In genomic region chr6:111781055-111781708, GRCh38 we compare ENCODE assay signal across 10 cellular contexts.
DNase-seq lines count a peak whose midpoint lies in the region; ATAC-seq and TF ChIP-seq lines count a peak whose summit lies in the region.
"Had no signal": no experiment of that assay in that cellular context is flagged by ENCODE, and none has a peak within 500 bp of the region (broad histone marks: within the 10 kb centered on the region; RNA-seq: fewer than 3 reads in every experiment).

No MANE protein-coding gene starts in this region.

- peak overlapping the region; percentile 52 for H3K4me3 Mint-ChIP-seq in CD4-positive, alpha-beta T cell
- peak overlapping the region; percentile 82 for H3K4me3 Mint-ChIP-seq in natural killer cell treated with Interleukin-12 subunit alpha and Interleukin-12 subunit beta and Interleukin-15 and Interleukin-18, amount 100 ng/mL, for 72 hours

- peaks cover 44% of the 10 kb centered on the region for H3K4me1 ChIP-seq in effector memory CD4-positive, alpha-beta T cell (ENCODE audit: control insufficient read depth, insufficient read depth, low read length, poor library complexity, severe bottlenecking)
- no peaks in the 10 kb centered on the region for H3K4me1 ChIP-seq in right lobe of liver
- H3K4me1 ChIP-seq in ascending aorta: peaks cover 0 to 6% of the 10 kb centered on the region in 2 donors
- H3K4me1 ChIP-seq in left lung: peaks cover 0 to 28% of the 10 kb centered on the region in 2 donors

- no peaks in the 10 kb centered on the region for H3K27me3 Mint-ChIP-seq in CD4-positive, alpha-beta T cell
- H3K27me3 Mint-ChIP-seq in natural killer cell treated with Interleukin-12 subunit alpha and Interleukin-12 subunit beta and Interleukin-15 and Interleukin-18, amount 100 ng/mL, for 72 hours: no peaks in the 10 kb centered on the region

- H3K27ac ChIP-seq in CD4-positive, alpha-beta T cell (ENCODE audit: low read depth, low read length): peak overlapping the region; percentile 14
- H3K27ac ChIP-seq in effector memory CD4-positive, alpha-beta T cell (ENCODE audit: insufficient read depth, low read length, poor library complexity, severe bottlenecking): peak overlapping the region; percentile 28
- H3K27ac ChIP-seq in right lobe of liver (no peak overlapping the region), ascending aorta (no peak overlapping the region), left lung (no peak overlapping the region)

- H3K36me3 Mint-ChIP-seq in CD4-positive, alpha-beta T cell (ENCODE audit: low read depth): peaks cover 84% of the 10 kb centered on the region
- peaks cover 9% of the 10 kb centered on the region for H3K36me3 Mint-ChIP-seq in natural killer cell treated with Interleukin-12 subunit alpha and Interleukin-12 subunit beta and Interleukin-15 and Interleukin-18, amount 100 ng/mL, for 72 hours

- no peaks in the 10 kb centered on the region for H3K9me3 ChIP-seq in CD4-positive, alpha-beta T cell (ENCODE audit: control insufficient read depth, low read length)
- no peaks in the 10 kb centered on the region for H3K9me3 ChIP-seq in effector memory CD4-positive, alpha-beta T cell (ENCODE audit: control insufficient read depth, low read length)
- H3K9me3 ChIP-seq in right lobe of liver (no peaks in the 10 kb centered on the region), ascending aorta (no peaks in the 10 kb centered on the region), left lung (no peaks in the 10 kb centered on the region)

- peak; percentile 7 for ATAC-seq in CD4-positive, alpha-beta T cell (ENCODE audit: poor library complexity)
- ATAC-seq in natural killer cell treated with Interleukin-12 subunit alpha and Interleukin-12 subunit beta and Interleukin-15 and Interleukin-18, amount 100 ng/mL, for 72 hours: no peak
- ATAC-seq in right lobe of liver (no peak), left lung (no peak)

- CTCF ChIA-PET in CD4-positive, alpha-beta T cell (lab: Charles Lee): interaction anchor here (0.6 to 1.5 kb wide), 5 partner anchors 11 to 262 kb away, joined by 3 to 6 read pairs (median 3); no protein-coding TSS in a partner anchor

- H3K27me3 ChIP-seq in CD4-positive, alpha-beta T cell (ENCODE audit: control insufficient read depth, insufficient read depth, low read length): no peaks in the 10 kb centered on the region
- no peaks in the 10 kb centered on the region for H3K27me3 ChIP-seq in effector memory CD4-positive, alpha-beta T cell (replicated peaks; ENCODE audit: control insufficient read depth, insufficient read depth, low read length, poor library complexity, severe bottlenecking)
- no peaks in the 10 kb centered on the region for H3K27me3 ChIP-seq in right lobe of liver
- no peaks in the 10 kb centered on the region for H3K27me3 ChIP-seq in ascending aorta
- H3K27me3 ChIP-seq in left lung: no peaks in the 10 kb centered on the region

- H3K27ac Mint-ChIP-seq in CD4-positive, alpha-beta T cell: peak overlapping the region; percentile 84
- peak overlapping the region in 1 of 2 donors; percentile 97 for H3K27ac Mint-ChIP-seq in natural killer cell treated with Interleukin-12 subunit alpha and Interleukin-12 subunit beta and Interleukin-15 and Interleukin-18, amount 100 ng/mL, for 72 hours

- no peak for TF ChIP-seq CTCF in CD4-positive, alpha-beta T cell (IDR thresholded peaks at IDR 0.05)
- TF ChIP-seq CTCF in right lobe of liver (IDR thresholded peaks at IDR 0.05) (no peak), ascending aorta (IDR thresholded peaks at IDR 0.05) (no peak), left lung (IDR thresholded peaks at IDR 0.05) (no peak)

- intact Hi-C loops in CD4-positive, alpha-beta T cell (cut with DNase I, micrococcal nuclease): loop anchor here in 1 of 2 experiments (2.0 kb wide), 1 partner anchor 14 kb away; no protein-coding TSS in a partner anchor
- intact Hi-C loops in right lobe of liver (cut with DNase I): no loop called here
- intact Hi-C loops in ascending aorta (cut with DNase I): no loop called here
- intact Hi-C loops in left lung (cut with DNase I): no loop called here

- H3K4me1 Mint-ChIP-seq in CD4-positive, alpha-beta T cell (ENCODE audit: low read depth): peaks cover 93% of the 10 kb centered on the region
- H3K4me1 Mint-ChIP-seq in natural killer cell treated with Interleukin-12 subunit alpha and Interleukin-12 subunit beta and Interleukin-15 and Interleukin-18, amount 100 ng/mL, for 72 hours (ENCODE audit: low read depth in 2 of 2): peaks cover 83 to 90% of the 10 kb centered on the region in 2 donors

- no peaks in the 10 kb centered on the region for H3K9me3 Mint-ChIP-seq in CD4-positive, alpha-beta T cell
- H3K9me3 Mint-ChIP-seq in natural killer cell treated with Interleukin-12 subunit alpha and Interleukin-12 subunit beta and Interleukin-15 and Interleukin-18, amount 100 ng/mL, for 72 hours: no peaks in the 10 kb centered on the region

- no peak for TF ChIP-seq POLR2A in right lobe of liver (IDR thresholded peaks at IDR 0.05)

- POLR2A ChIA-PET in CD4-positive, alpha-beta T cell (lab: Charles Lee): interaction anchor here (0.9 to 1.7 kb wide), 6 partner anchors 11 to 58 kb away, joined by 3 to 6 read pairs (median 4); no protein-coding TSS in a partner anchor

- no peaks in the 10 kb centered on the region for H3K36me3 ChIP-seq in effector memory CD4-positive, alpha-beta T cell (ENCODE audit: control insufficient read depth, insufficient read depth, low read length)
- no peaks in the 10 kb centered on the region for H3K36me3 ChIP-seq in right lobe of liver
- no peaks in the 10 kb centered on the region for H3K36me3 ChIP-seq in ascending aorta
- no peaks in the 10 kb centered on the region for H3K36me3 ChIP-seq in left lung

- no peak overlapping the region for H3K4me3 ChIP-seq in effector memory CD4-positive, alpha-beta T cell (ENCODE audit: insufficient read depth, low read depth, low read length, poor library complexity, severe bottlenecking)
- H3K4me3 ChIP-seq in right lobe of liver: no peak overlapping the region
- H3K4me3 ChIP-seq in ascending aorta: no peak overlapping the region
- H3K4me3 ChIP-seq in left lung: no peak overlapping the region

- 62% methylated on average over 10 of the region's 11 CpGs for WGBS in right lobe of liver (ENCODE audit: insufficient coverage, low coverage, low lambda C conversion rate, missing lambda C conversion rate)

- no peak for DNase-seq in CD4-positive, alpha-beta T cell
- DNase-seq in NCI-H2029 treated with DMSO at 0.1 percent for 48 hours (lab: John Stamatoyannopoulos, UW): peak; percentile 34
- no peak for DNase-seq in effector memory CD4-positive, alpha-beta T cell
- no peak for DNase-seq in natural killer cell treated with Interleukin-12 subunit alpha and Interleukin-12 subunit beta and Interleukin-15 and Interleukin-18, amount 100 ng/mL, for 72 hours (ENCODE audit: low spot score)
- DNase-seq in right lobe of liver: no peak
- DNase-seq in ascending aorta (ENCODE audit: low spot score in 2 of 2): no peak
- no peak for DNase-seq in left lung
- DNase-seq in stimulated activated naive CD4-positive, alpha-beta T cell treated with Interleukin-2 at 50 U/mL for 16 hours (lab: John Stamatoyannopoulos, UW): no peak
- DNase-seq: NCI-H187 treated with DMSO at 0.1 percent for 48 hours; stimulated activated CD4-positive, alpha-beta T cell treated with anti-CD3 and anti-CD28 coated beads, Interleukin-1b, Interleukin-23, amount 100 ng/mL, for 48 hours had no signal

Comparison
In these comparisons a context has a peak if more than half of its experiments do, and no peak if none do; other contexts are left out.
1. H3K27ac ChIP-seq: peak in CD4-positive, alpha-beta T cell (single experiment) and effector memory CD4-positive, alpha-beta T cell (single experiment); none in right lobe of liver (0 of 3), ascending aorta (0 of 2) and left lung (0 of 2).